21 cellular contexts compared by ENCODE assay signal in the genomic region with DNA sequence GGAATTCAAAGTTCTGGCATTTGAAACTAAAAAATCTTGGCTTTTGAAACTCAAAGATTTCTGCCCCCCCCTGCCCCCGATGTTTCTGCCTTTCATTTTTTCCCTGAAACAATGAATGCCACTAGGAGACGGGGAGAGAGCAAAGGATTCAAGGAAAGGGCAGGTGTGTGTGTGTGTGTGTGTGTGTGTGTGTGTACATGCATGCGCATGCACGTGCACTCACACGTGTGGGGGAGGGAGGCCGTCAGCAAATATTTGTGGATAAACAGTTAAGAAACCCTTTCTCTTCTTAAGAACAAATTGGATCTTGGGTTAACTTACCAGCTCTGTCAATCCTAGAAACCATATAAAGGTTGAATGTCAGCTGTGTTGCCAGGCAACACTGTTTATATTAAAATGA. TPM values are rescaled to one million over a fixed set of nuclear protein-coding genes. Genes with fewer than 3 reads are reported as not detected.
DNase-seq lines count a peak whose midpoint lies in the region; ATAC-seq and TF ChIP-seq lines count a peak whose summit lies in the region.
"Had no signal": no experiment of that assay in that cellular context is flagged by ENCODE, and none has a peak within 500 bp of the region (broad histone marks: within the 10 kb centered on the region; RNA-seq: fewer than 3 reads in every experiment).

No MANE protein-coding gene starts in this region.

- intact Hi-C loops in body of pancreas (cut with DNase I) (no loop called here), stomach (cut with DNase I; ENCODE audit: low total_unique reads) (no loop called here)

- H3K36me3 ChIP-seq in body of pancreas (replicated peaks in 1 of 2; ENCODE audit: insufficient read depth in 1 of 2, low read depth in 2 of 2) (no peaks in the 10 kb centered on the region), stomach (no peaks in the 10 kb centered on the region)
- H3K36me3 ChIP-seq: BLaER1 had no signal

- no peak for TF ChIP-seq EP300 in stomach (IDR thresholded peaks at IDR 0.05)

- peaks cover 3% of the 10 kb centered on the region for H3K36me3 Mint-ChIP-seq in neural crest cell (ENCODE audit: low read depth)
- H3K36me3 Mint-ChIP-seq: CD4-positive, CD25-positive, alpha-beta regulatory T cell; CD8-positive, alpha-beta T cell had no signal

- no peaks in the 10 kb centered on the region for H3K9me3 ChIP-seq in body of pancreas
- H3K9me3 ChIP-seq in stomach = no peaks in the 10 kb centered on the region
- H3K9me3 ChIP-seq: BLaER1, Caco-2 had no signal

- H3K27ac ChIP-seq in body of pancreas (no peak overlapping the region), stomach (peak overlapping the region in 1 of 5 donors; percentile 58)
- H3K27ac ChIP-seq: 22Rv1, BLaER1, C4-2B had no signal

- H3K4me1 Mint-ChIP-seq in neural crest cell = peaks cover 57% of the 10 kb centered on the region
- H3K4me1 Mint-ChIP-seq: B cell; CD4-positive, CD25-positive, alpha-beta regulatory T cell had no signal

- DNase-seq in LNCaP clone FGC (ENCODE audit: low read depth) (peak; percentile 37), body of pancreas (peak; percentile 24 to 57 (median 31)), neural crest cell (ENCODE audit: low read depth, low spot score) (no peak), stomach (peak; percentile 69), NCI-H1092 (lab: John Stamatoyannopoulos, UW) (no peak)
- DNase-seq: Caco-2; CD4-positive, CD25-positive, alpha-beta regulatory T cell; CD8-positive, alpha-beta T cell; DMS153; DND-41; H9 had no signal

- H3K4me3 Mint-ChIP-seq in neural crest cell = no peak overlapping the region
- H3K4me3 Mint-ChIP-seq: B cell; CD4-positive, CD25-positive, alpha-beta regulatory T cell; CD8-positive, alpha-beta T cell; GM23338; H9 had no signal

- H3K27me3 ChIP-seq in body of pancreas (no peaks in the 10 kb centered on the region), stomach (peaks cover 0 to 5% (median 0%) of the 10 kb centered on the region in 3 donors)
- H3K27me3 ChIP-seq: BLaER1 had no signal

- 17 to 37% methylated on average over 6 of the region's 6 CpGs for WGBS in body of pancreas, 2 donors
- WGBS in stomach, 5 donors = 19 to 46% (median 40%) methylated on average over 6 of the region's 6 CpGs

- TF ChIP-seq POLR2A in body of pancreas (IDR thresholded peaks at IDR 0.05) (no peak), stomach (IDR thresholded peaks at IDR 0.05) (no peak)

- H3K4me3 ChIP-seq in LNCaP clone FGC (ENCODE audit: low read depth, low read length) = no peak overlapping the region
- H3K4me3 ChIP-seq in body of pancreas = no peak overlapping the region
- H3K4me3 ChIP-seq in stomach = no peak overlapping the region
- H3K4me3 ChIP-seq: BLaER1, GM23338 had no signal

- H3K4me1 ChIP-seq in body of pancreas (peaks cover 29% of the 10 kb centered on the region), stomach (peaks cover 0 to 24% (median 11%) of the 10 kb centered on the region in 4 donors)

- no peak for ATAC-seq in body of pancreas
- no peak for ATAC-seq in HG02973 (IDR thresholded peaks at IDR 0.05; ENCODE audit: unreplicated experiment)
- ATAC-seq in GM19463 (IDR thresholded peaks at IDR 0.05; ENCODE audit: unreplicated experiment) = no peak
- ATAC-seq: CD8-positive, alpha-beta T cell; GM23338; HCT116 had no signal

- TF ChIP-seq CTCF in LNCaP clone FGC (IDR thresholded peaks at IDR 0.05; ENCODE audit: control insufficient read depth, extremely low read depth, insufficient read depth) (no peak), body of pancreas (IDR thresholded peaks at IDR 0.05) (no peak), neural crest cell (conservative IDR thresholded peaks at IDR 0.05) (no peak), stomach (IDR thresholded peaks at IDR 0.05) (no peak)

- no peaks in the 10 kb centered on the region for H3K9me3 Mint-ChIP-seq in neural crest cell
- H3K9me3 Mint-ChIP-seq: CD8-positive, alpha-beta T cell; GM23338; H9 had no signal

- peak overlapping the region; percentile 24 for H3K27ac Mint-ChIP-seq in neural crest cell (ENCODE audit: unreplicated experiment)
- H3K27ac Mint-ChIP-seq: B cell; CD4-positive, CD25-positive, alpha-beta regulatory T cell; CD8-positive, alpha-beta T cell; GM23338; H9 had no signal

- no peaks in the 10 kb centered on the region for H3K27me3 Mint-ChIP-seq in neural crest cell (ENCODE audit: low read depth)

RNA-seq across cellular contexts. Expression of a gene that starts 29.2 kb away (rescaled TPM):
- total RNA-seq in body of pancreas (10 to 100 TPM; 11.2 to 17.8 TPM), neural crest cell (18.5 and 21.1 TPM in 2 replicates), stomach (10 to 100 TPM in 4 of 5 donors, 1 to 10 TPM in 1; 8.5 to 44.0 (median 19.6) TPM)
- polyA plus RNA-seq in stomach = 10 to 100 TPM; 12.5 to 26.7 (median 15.3) TPM

RNA-seq across cellular contexts. Expression of a gene that starts 52.6 kb away (rescaled TPM):
- not detected for total RNA-seq in body of pancreas
- 0.14 TPM in 1 of 2 replicates, not detected in the other for total RNA-seq in neural crest cell
- under 1 TPM in 1 of 5 donors, not detected in 4; 0.37 TPM for total RNA-seq in stomach
- not detected for polyA plus RNA-seq in stomach
- total RNA-seq: GM23338, H4, H9 had no signal
- polyA plus RNA-seq: AG04450; CD4-positive, CD25-positive, alpha-beta regulatory T cell; GM23338 had no signal

Comparison
In these comparisons a context has a peak if more than half of its experiments do, and no peak if none do; other contexts are left out.
1. DNase-seq: peak in LNCaP clone FGC (single experiment), body of pancreas (4 of 4) and stomach (single experiment); none in neural crest cell (single experiment) and NCI-H1092 (single experiment).